18 cellular contexts compared by ENCODE assay signal in genomic region chr19:51742736-51743288, GRCh38. TPM values are rescaled to one million over a fixed set of nuclear protein-coding genes. Genes with fewer than 3 reads are reported as not detected.
DNase-seq lines count a peak whose midpoint lies in the region; ATAC-seq and TF ChIP-seq lines count a peak whose summit lies in the region.
"Had no signal": no experiment of that assay in that cellular context is flagged by ENCODE, and none has a peak within 500 bp of the region (broad histone marks: within the 10 kb centered on the region; RNA-seq: fewer than 3 reads in every experiment).

No MANE protein-coding gene starts in this region.

- H3K36me3 ChIP-seq in gastrocnemius medialis: no peaks in the 10 kb centered on the region

- no peaks in the 10 kb centered on the region for H3K4me1 ChIP-seq in gastrocnemius medialis

- no peaks in the 10 kb centered on the region for H3K9me3 ChIP-seq in gastrocnemius medialis
- H3K9me3 ChIP-seq: heart left ventricle had no signal

- no peaks in the 10 kb centered on the region for H3K4me1 Mint-ChIP-seq in natural killer cell
- H3K4me1 Mint-ChIP-seq: activated B cell treated with CpG ODN at 0.5 μM for 24 hours; CD8-positive, alpha-beta memory T cell; naive B cell had no signal

- DNase-seq in H4 (ENCODE audit: low spot score) (peak; percentile 45), RPMI7951 (ENCODE audit: low read depth) (peak; percentile 98), retinal pigment epithelial cell (ENCODE audit: low read depth) (peak; percentile 29), natural killer cell (no peak), NCI-H2227 treated with DMSO at 0.1 percent for 48 hours (lab: John Stamatoyannopoulos, UW) (no peak), NCI-H1092 treated with DMSO at 0.1 percent for 48 hours (lab: John Stamatoyannopoulos, UW) (no peak), gastrocnemius medialis (no peak)
- DNase-seq: activated B cell treated with CpG ODN at 0.5 μM for 24 hours; activated CD8-positive, alpha-beta memory T cell treated with anti-CD3 and anti-CD28 coated beads, Interleukin-2, amount 50 U/mL, for 4 hours; activated naive CD4-positive, alpha-beta T cell treated with anti-CD3 and anti-CD28 coated beads for 36 hours; CD8-positive, alpha-beta memory T cell; central memory CD4-positive, alpha-beta T cell; heart left ventricle; naive B cell; stimulated activated CD4-positive, alpha-beta T cell treated with anti-CD3 and anti-CD28 coated beads, Interleukin-4, amount 100 ng/mL, for 1 hour had no signal

- no peaks in the 10 kb centered on the region for H3K36me3 Mint-ChIP-seq in natural killer cell
- H3K36me3 Mint-ChIP-seq: CD8-positive, alpha-beta memory T cell; naive B cell; type B pancreatic cell had no signal

- TF ChIP-seq POLR2A in gastrocnemius medialis (IDR thresholded peaks at IDR 0.05): no peak

- H3K9me3 Mint-ChIP-seq in natural killer cell: no peaks in the 10 kb centered on the region
- H3K9me3 Mint-ChIP-seq: activated B cell treated with CpG ODN at 0.5 μM for 24 hours; activated naive CD4-positive, alpha-beta T cell treated with anti-CD3 and anti-CD28 coated beads for 36 hours; naive B cell; type B pancreatic cell had no signal

- intact Hi-C loops in natural killer cell (cut with micrococcal nuclease): no loop called here
- intact Hi-C loops in gastrocnemius medialis (cut with DNase I; ENCODE audit: low total_unique reads): no loop called here

- ATAC-seq in esophagus mucosa: peak; percentile 23
- no peak for ATAC-seq in natural killer cell
- no peak for ATAC-seq in gastrocnemius medialis
- ATAC-seq: heart left ventricle had no signal

- H3K4me3 Mint-ChIP-seq in natural killer cell: no peak overlapping the region
- H3K4me3 Mint-ChIP-seq: activated B cell treated with CpG ODN at 0.5 μM for 24 hours; activated naive CD4-positive, alpha-beta T cell treated with anti-CD3 and anti-CD28 coated beads for 36 hours; CD8-positive, alpha-beta memory T cell; naive B cell; type B pancreatic cell had no signal

- H3K27ac Mint-ChIP-seq in natural killer cell: no peak overlapping the region
- H3K27ac Mint-ChIP-seq: activated B cell treated with CpG ODN at 0.5 μM for 24 hours; activated naive CD4-positive, alpha-beta T cell treated with anti-CD3 and anti-CD28 coated beads for 36 hours; CD8-positive, alpha-beta memory T cell; naive B cell; type B pancreatic cell had no signal

- TF ChIP-seq CTCF in retinal pigment epithelial cell (conservative IDR thresholded peaks at IDR 0.05; ENCODE audit: low read depth, low read length) (no peak), natural killer cell (IDR thresholded peaks at IDR 0.05) (no peak), gastrocnemius medialis (IDR thresholded peaks at IDR 0.05 in 4 of 5, conservative IDR thresholded peaks at IDR 0.05 in 1 of 5) (no peak)

- no peak overlapping the region for H3K4me3 ChIP-seq in retinal pigment epithelial cell (ENCODE audit: low read length)
- H3K4me3 ChIP-seq in gastrocnemius medialis: no peak overlapping the region
- H3K4me3 ChIP-seq: heart left ventricle had no signal

- H3K27me3 Mint-ChIP-seq in natural killer cell (ENCODE audit: low read depth in 2 of 2): peaks cover 0 to 6% of the 10 kb centered on the region in 2 donors

- H3K27ac ChIP-seq in gastrocnemius medialis: no peak overlapping the region
- H3K27ac ChIP-seq: heart left ventricle had no signal

- in situ Hi-C loops in gastrocnemius medialis (cut with MboI; ENCODE audit: low sequenced_read_pairs in 4 of 4): no loop called here

- H3K27me3 ChIP-seq in gastrocnemius medialis: no peaks in the 10 kb centered on the region

RNA-seq across cellular contexts. Expression of gene FPR1, which starts 8.9 kb away (rescaled TPM):
- 2.5 and 3.0 TPM in 2 replicates for total RNA-seq in H4 (2014; rRNA removed; shearing (Covaris generic))
- 9.4 and 13.2 TPM in 2 replicates for total RNA-seq in RPMI7951 (2014; rRNA removed; shearing (Covaris generic))
- total RNA-seq in esophagus mucosa: 1.2 TPM
- total RNA-seq in natural killer cell: 10 to 100 TPM in 1 of 3 donors, 1 to 10 TPM in 2; 3.4 to 20.2 (median 6.4) TPM
- total RNA-seq in gastrocnemius medialis: 1 to 10 TPM in 3 of 4 donors, not detected in 1; 3.0 to 6.1 (median 6.0) TPM
- total RNA-seq: activated naive CD4-positive, alpha-beta T cell treated with anti-CD3 and anti-CD28 coated beads for 36 hours; CD8-positive, alpha-beta memory T cell; SK-MEL-5 had no signal

RNA-seq across cellular contexts. Expression of gene FPR2, which starts 18.2 kb away (rescaled TPM):
- total RNA-seq in H4 (2014; rRNA removed; shearing (Covaris generic)): 0.23 TPM in 1 of 2 replicates, not detected in the other
- total RNA-seq in RPMI7951 (2014; rRNA removed; shearing (Covaris generic)): 8.1 and 8.4 TPM in 2 replicates
- 0.36 TPM for total RNA-seq in esophagus mucosa
- total RNA-seq in natural killer cell: 1 to 10 TPM in 1 of 3 donors, under 1 TPM in 2; 0.28 to 2.1 (median 0.59) TPM
- total RNA-seq in gastrocnemius medialis: under 1 TPM in 2 of 4 donors, not detected in 2; 0.26 to 1.00 TPM
- total RNA-seq: activated B cell treated with CpG ODN at 0.5 μM for 24 hours; activated naive CD4-positive, alpha-beta T cell treated with anti-CD3 and anti-CD28 coated beads for 36 hours; CD8-positive, alpha-beta memory T cell; SK-MEL-5 had no signal

RNA-seq across cellular contexts. Expression of gene HAS1, which starts 19.0 kb away (rescaled TPM):
- total RNA-seq in H4 (2014; rRNA removed; shearing (Covaris generic)): not detected in 2 replicates
- total RNA-seq in RPMI7951 (2014; rRNA removed; shearing (Covaris generic)): 0.12 and 1.4 TPM in 2 replicates
- total RNA-seq in esophagus mucosa (not detected), natural killer cell (not detected), gastrocnemius medialis (under 1 TPM in 1 of 4 donors, not detected in 3; 0.18 TPM)
- total RNA-seq: activated B cell treated with CpG ODN at 0.5 μM for 24 hours; activated naive CD4-positive, alpha-beta T cell treated with anti-CD3 and anti-CD28 coated beads for 36 hours; CD8-positive, alpha-beta memory T cell; SK-MEL-5 had no signal

RNA-seq across cellular contexts. Expression of gene SPACA6, which starts 49.7 kb away (rescaled TPM):
- total RNA-seq in H4 (2014; rRNA removed; shearing (Covaris generic)): 4.2 and 8.2 TPM in 2 replicates
- total RNA-seq in RPMI7951 (2014; rRNA removed; shearing (Covaris generic)): 13.6 and 15.4 TPM in 2 replicates
- total RNA-seq in esophagus mucosa (3.0 TPM), natural killer cell (1 to 10 TPM; 2.2 to 9.4 (median 3.7) TPM), gastrocnemius medialis (under 1 TPM in 3 of 4 donors, not detected in 1; 0.64 to 0.94 (median 0.71) TPM)

RNA-seq across cellular contexts. Expression of gene FPR3, which starts 52.1 kb away (rescaled TPM):
- 0.62 and 0.64 TPM in 2 replicates for total RNA-seq in H4 (2014; rRNA removed; shearing (Covaris generic))
- 0.60 and 0.98 TPM in 2 replicates for total RNA-seq in RPMI7951 (2014; rRNA removed; shearing (Covaris generic))
- total RNA-seq in esophagus mucosa (1.00 TPM), natural killer cell (under 1 TPM in 1 of 3 donors, not detected in 2; 0.28 TPM), gastrocnemius medialis (1 to 10 TPM in 3 of 4 donors, under 1 TPM in 1; 0.66 to 2.2 (median 1.4) TPM)
- total RNA-seq: activated naive CD4-positive, alpha-beta T cell treated with anti-CD3 and anti-CD28 coated beads for 36 hours; SK-MEL-5 had no signal

Comparison
In these comparisons a context has a peak if more than half of its experiments do, and no peak if none do; other contexts are left out.
1. DNase-seq: peak in H4 (single experiment), RPMI7951 (single experiment) and retinal pigment epithelial cell (single experiment); none in natural killer cell (single experiment), NCI-H2227 treated with DMSO at 0.1 percent for 48 hours (single experiment), NCI-H1092 treated with DMSO at 0.1 percent for 48 hours (single experiment) and gastrocnemius medialis (0 of 2).